Comparison of ENCODE assay signal across 10 cellular contexts in genomic region chr17:48181653-48182052, GRCh38.
DNase-seq lines count a peak whose midpoint lies in the region; ATAC-seq and TF ChIP-seq lines count a peak whose summit lies in the region.
"Had no signal": no experiment of that assay in that cellular context is flagged by ENCODE, and none has a peak within 500 bp of the region (broad histone marks: within the 10 kb centered on the region; RNA-seq: fewer than 3 reads in every experiment).

No MANE protein-coding gene starts in this region.

- peak; percentile 18 for DNase-seq in NCI-H1105 treated with DMSO at 0.1 percent for 48 hours (lab: John Stamatoyannopoulos, UW)
- no peak for DNase-seq in NCI-H1105 (lab: John Stamatoyannopoulos, UW)
- peak; percentile 29 for DNase-seq in NCI-H1092 (lab: John Stamatoyannopoulos, UW)
- peak; percentile 29 to 36 for DNase-seq in cardiac fibroblast (ENCODE audit: low read depth in 2 of 2)
- no peak for DNase-seq in progenitor cell of endocrine pancreas (ENCODE audit: low spot score, unreplicated experiment)
- DNase-seq in mucosa of gallbladder (ENCODE audit: low spot score): no peak
- no peak for DNase-seq in activated T-cell treated with anti-CD3 and anti-CD28 coated beads, Interleukin-2, amount 50 U/mL, for 72 hours
- DNase-seq: substantia nigra had no signal

- peaks cover 5% of the 10 kb centered on the region for H3K4me1 Mint-ChIP-seq in progenitor cell of endocrine pancreas (ENCODE audit: low read depth)
- H3K4me1 Mint-ChIP-seq in activated T-cell treated with anti-CD3 and anti-CD28 coated beads, Interleukin-2, amount 50 U/mL, for 72 hours (ENCODE audit: low read depth): peaks cover 14% of the 10 kb centered on the region

- no peak overlapping the region for H3K4me3 ChIP-seq in cardiac fibroblast (replicated peaks in 1 of 2; ENCODE audit: low read depth in 2 of 2, low read length in 2 of 2)

- TF ChIP-seq CTCF in cardiac fibroblast (IDR thresholded peaks at IDR 0.05; ENCODE audit: low read depth, low read length) (peak; percentile 36), progenitor cell of endocrine pancreas (IDR thresholded peaks at IDR 0.05; ENCODE audit: unreplicated experiment) (peak; percentile 48)

- H3K9me3 Mint-ChIP-seq in progenitor cell of endocrine pancreas (ENCODE audit: low read depth): no peaks in the 10 kb centered on the region
- H3K9me3 Mint-ChIP-seq in activated T-cell treated with anti-CD3 and anti-CD28 coated beads, Interleukin-2, amount 50 U/mL, for 72 hours: no peaks in the 10 kb centered on the region
- H3K9me3 Mint-ChIP-seq: central memory CD8-positive, alpha-beta T cell had no signal

- no peaks in the 10 kb centered on the region for H3K36me3 Mint-ChIP-seq in progenitor cell of endocrine pancreas (ENCODE audit: insufficient read depth)
- peaks cover 6 to 23% of the 10 kb centered on the region in 2 donors for H3K36me3 Mint-ChIP-seq in activated T-cell treated with anti-CD3 and anti-CD28 coated beads, Interleukin-2, amount 50 U/mL, for 72 hours (ENCODE audit: insufficient read depth in 2 of 2)

- H3K27ac Mint-ChIP-seq in progenitor cell of endocrine pancreas: no peak overlapping the region
- no peak overlapping the region for H3K27ac Mint-ChIP-seq in activated T-cell treated with anti-CD3 and anti-CD28 coated beads, Interleukin-2, amount 50 U/mL, for 72 hours

- no peak overlapping the region for H3K4me3 Mint-ChIP-seq in progenitor cell of endocrine pancreas (ENCODE audit: low read depth)
- no peak overlapping the region for H3K4me3 Mint-ChIP-seq in activated T-cell treated with anti-CD3 and anti-CD28 coated beads, Interleukin-2, amount 50 U/mL, for 72 hours
- H3K4me3 Mint-ChIP-seq: central memory CD8-positive, alpha-beta T cell had no signal

- peaks cover 43% of the 10 kb centered on the region for H3K27me3 Mint-ChIP-seq in progenitor cell of endocrine pancreas
- H3K27me3 Mint-ChIP-seq in activated T-cell treated with anti-CD3 and anti-CD28 coated beads, Interleukin-2, amount 50 U/mL, for 72 hours (ENCODE audit: low read depth): no peaks in the 10 kb centered on the region
- H3K27me3 Mint-ChIP-seq: central memory CD8-positive, alpha-beta T cell had no signal

- no peak for ATAC-seq in HG03135 (IDR thresholded peaks at IDR 0.05; ENCODE audit: unreplicated experiment)
- ATAC-seq in activated T-cell treated with anti-CD3 and anti-CD28 coated beads, Interleukin-2, amount 50 U/mL, for 72 hours (replicated peaks in 1 of 2): no peak

Comparison
In these comparisons a context has a peak if more than half of its experiments do, and no peak if none do; other contexts are left out.
1. DNase-seq: peak in NCI-H1105 treated with DMSO at 0.1 percent for 48 hours (single experiment), NCI-H1092 (single experiment) and cardiac fibroblast (2 of 2); none in NCI-H1105 (single experiment), progenitor cell of endocrine pancreas (single experiment), mucosa of gallbladder (single experiment) and activated T-cell treated with anti-CD3 and anti-CD28 coated beads, Interleukin-2, amount 50 U/mL, for 72 hours (0 of 2).